20 cellular contexts compared by ENCODE assay signal in the genomic region with DNA sequence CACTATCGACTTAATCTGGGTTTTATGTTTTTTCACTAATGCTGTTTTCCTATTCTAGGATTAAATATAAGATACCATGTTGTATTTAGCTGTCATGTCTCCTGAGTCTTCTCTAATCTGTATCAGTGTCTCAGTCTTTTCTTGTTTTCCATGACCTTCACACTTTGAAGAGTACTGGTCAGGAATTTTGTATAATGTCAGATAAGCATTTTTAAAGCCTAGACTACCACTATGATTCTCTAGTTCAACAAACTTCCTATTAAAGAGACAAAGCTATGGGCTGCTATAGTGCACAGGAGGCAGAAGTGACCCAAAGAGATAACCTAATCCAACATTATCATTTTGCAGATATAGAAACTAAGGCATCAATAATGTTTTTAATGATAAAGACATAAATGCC.
DNase-seq lines count a peak whose midpoint lies in the region; ATAC-seq, FAIRE-seq and TF ChIP-seq lines count a peak whose summit lies in the region.
"Had no signal": no experiment of that assay in that cellular context is flagged by ENCODE, and none has a peak within 500 bp of the region (broad histone marks: within the 10 kb centered on the region; RNA-seq: fewer than 3 reads in every experiment).

No MANE protein-coding gene starts in this region.

- no peaks in the 10 kb centered on the region for H3K4me1 Mint-ChIP-seq in stimulated activated effector memory CD8-positive, alpha-beta T cell treated with anti-CD3 and anti-CD28 coated beads, Interleukin-12 subunit alpha, Interleukin-12 subunit beta, amount 100 ng/mL, for 72 hours
- H3K4me1 Mint-ChIP-seq: B cell, GM23338, H9 had no signal

- peaks cover 13% of the 10 kb centered on the region for H3K4me1 ChIP-seq in HepG2 (ENCODE audit: insufficient read depth, low read length)
- H3K4me1 ChIP-seq in right lobe of liver = peaks cover 0 to 5% (median 0%) of the 10 kb centered on the region in 4 donors
- H3K4me1 ChIP-seq in effector memory CD4-positive, alpha-beta T cell (ENCODE audit: control insufficient read depth, insufficient read depth, low read length, poor library complexity, severe bottlenecking) = no peaks in the 10 kb centered on the region
- H3K4me1 ChIP-seq: BLaER1 had no signal

- 94% methylated on average over 1 of the region's 1 CpG for WGBS in HepG2 (ENCODE audit: low lambda C conversion rate)
- WGBS in right lobe of liver (ENCODE audit: insufficient coverage, low coverage, low lambda C conversion rate, missing lambda C conversion rate) = 93% methylated on average over 1 of the region's 1 CpG

- in situ Hi-C loops in HepG2 (cut with HindIII; ENCODE audit: extremely low pct_ligation_motif_present, low pct_unique_long_range_greater_than_20kb) = no loop called here

- CTCF ChIA-PET in HepG2 (lab: Yijun Ruan, JAX; ENCODE audit: low intra/inter-chr PET ratio, low total read pairs) = no interaction called here

- no peaks in the 10 kb centered on the region for H3K79me2 ChIP-seq in HepG2 (ENCODE audit: insufficient read depth, low read length)

- no peak for FAIRE-seq in HepG2 (lab: Jason Lieb, UNC)
- FAIRE-seq: GM12878 had no signal

- peak overlapping the region; percentile 30 for H3K27ac Mint-ChIP-seq in stimulated activated effector memory CD8-positive, alpha-beta T cell treated with anti-CD3 and anti-CD28 coated beads, Interleukin-12 subunit alpha, Interleukin-12 subunit beta, amount 100 ng/mL, for 72 hours
- H3K27ac Mint-ChIP-seq: B cell; CD8-positive, alpha-beta T cell; GM23338 had no signal

- TF ChIP-seq RAD21 in HepG2 (CRISPR knock-in tag; IDR thresholded peaks at IDR 0.05) = no peak

- H3K4me3 ChIP-seq in HepG2 (replicated peaks in 1 of 3; ENCODE audit: insufficient read depth in 1 of 3, low read depth in 2 of 3, low read length in 3 of 3) = no peak overlapping the region
- H3K4me3 ChIP-seq in right lobe of liver = no peak overlapping the region
- H3K4me3 ChIP-seq in effector memory CD4-positive, alpha-beta T cell (ENCODE audit: insufficient read depth, low read depth, low read length, poor library complexity, severe bottlenecking) = no peak overlapping the region
- H3K4me3 ChIP-seq: BLaER1, GM12878, GM23338 had no signal

- H3K27me3 ChIP-seq in HepG2 (ENCODE audit: control insufficient read depth in 1 of 2, insufficient read depth in 2 of 2, low read length in 2 of 2) = no peaks in the 10 kb centered on the region
- H3K27me3 ChIP-seq in right lobe of liver = no peaks in the 10 kb centered on the region
- no peaks in the 10 kb centered on the region for H3K27me3 ChIP-seq in effector memory CD4-positive, alpha-beta T cell (replicated peaks; ENCODE audit: control insufficient read depth, insufficient read depth, low read length, poor library complexity, severe bottlenecking)
- H3K27me3 ChIP-seq: BLaER1 had no signal

- no TSS peak for BruUV-seq in HepG2 (replicated peaks; lab: Mats Ljungman, UMichigan)

- no peak for ATAC-seq in HepG2
- ATAC-seq in right lobe of liver = no peak
- ATAC-seq in stimulated activated effector memory CD8-positive, alpha-beta T cell treated with anti-CD3 and anti-CD28 coated beads, Interleukin-12 subunit alpha, Interleukin-12 subunit beta, amount 100 ng/mL, for 72 hours = no peak
- ATAC-seq: CD8-positive, alpha-beta T cell; GM12878; GM23338; HCT116 had no signal

- DNase-seq in HepG2 (ENCODE audit: low spot score) = no peak
- no peak for DNase-seq in right lobe of liver
- peak; percentile 25 for DNase-seq in OCI-M1 (lab: John Stamatoyannopoulos, UW)
- DNase-seq in stimulated activated effector memory CD8-positive, alpha-beta T cell treated with anti-CD3 and anti-CD28 coated beads, Interleukin-12 subunit alpha, Interleukin-12 subunit beta, amount 100 ng/mL, for 72 hours (ENCODE audit: low spot score in 2 of 2) = no peak
- DNase-seq in effector memory CD4-positive, alpha-beta T cell = no peak
- DNase-seq in LoVo (ENCODE audit: low spot score) = no peak
- DNase-seq: Caco-2; CD4-positive, CD25-positive, alpha-beta regulatory T cell; CD8-positive, alpha-beta T cell; DMS153; DMS79; EL; GDM1; H9 had no signal

- H3K9me3 Mint-ChIP-seq in stimulated activated effector memory CD8-positive, alpha-beta T cell treated with anti-CD3 and anti-CD28 coated beads, Interleukin-12 subunit alpha, Interleukin-12 subunit beta, amount 100 ng/mL, for 72 hours = no peaks in the 10 kb centered on the region
- H3K9me3 Mint-ChIP-seq: CD4-positive, CD25-positive, alpha-beta regulatory T cell; CD8-positive, alpha-beta T cell; GM23338; H9 had no signal

- H3K4me2 ChIP-seq in HepG2 (ENCODE audit: low read depth, low read length) = no peak overlapping the region
- H3K4me2 ChIP-seq: BLaER1, GM23338 had no signal

- H3K4me3 Mint-ChIP-seq in stimulated activated effector memory CD8-positive, alpha-beta T cell treated with anti-CD3 and anti-CD28 coated beads, Interleukin-12 subunit alpha, Interleukin-12 subunit beta, amount 100 ng/mL, for 72 hours = no peak overlapping the region
- H3K4me3 Mint-ChIP-seq: B cell; CD4-positive, CD25-positive, alpha-beta regulatory T cell; CD8-positive, alpha-beta T cell; GM23338; H9 had no signal

- H3K36me3 ChIP-seq in HepG2 (replicated peaks in 1 of 2; ENCODE audit: control insufficient read depth in 1 of 2, insufficient read depth in 2 of 2, low read length in 2 of 2) (peaks cover 0 to 26% of the 10 kb centered on the region in 2 experiments; a peak in 2 of 5 replicates), right lobe of liver (no peaks in the 10 kb centered on the region)
- H3K36me3 ChIP-seq in effector memory CD4-positive, alpha-beta T cell (ENCODE audit: control insufficient read depth, insufficient read depth, low read length) = peaks cover 29% of the 10 kb centered on the region

- H3K9ac ChIP-seq in HepG2 (ENCODE audit: insufficient read depth, low read depth, low read length) = no peak overlapping the region
- H3K9ac ChIP-seq: BLaER1 had no signal

- TF ChIP-seq CTCF in HepG2 (CRISPR knock-in tag; IDR thresholded peaks at IDR 0.05) = no peak
- TF ChIP-seq CTCF in right lobe of liver (IDR thresholded peaks at IDR 0.05) = no peak

- TF ChIP-seq EP300 in HepG2 (IDR thresholded peaks at IDR 0.05; ENCODE audit: low read depth in 2 of 2, low read length in 2 of 2) (no peak), HepG2 (CRISPR knock-in tag; IDR thresholded peaks at IDR 0.05; ENCODE audit: borderline replicate concordance) (no peak)

- peaks cover 54% of the 10 kb centered on the region for H3K36me3 Mint-ChIP-seq in stimulated activated effector memory CD8-positive, alpha-beta T cell treated with anti-CD3 and anti-CD28 coated beads, Interleukin-12 subunit alpha, Interleukin-12 subunit beta, amount 100 ng/mL, for 72 hours

- H2AFZ ChIP-seq in HepG2 (ENCODE audit: low read length) = no peak overlapping the region
- H2AFZ ChIP-seq: GM23338 had no signal

- TF ChIP-seq POLR2A in HepG2 (IDR thresholded peaks at IDR 0.05; ENCODE audit: insufficient read depth in 1 of 2, low read depth in 2 of 2, low read length in 2 of 2) = no peak
- no peak for TF ChIP-seq POLR2A in right lobe of liver (IDR thresholded peaks at IDR 0.05)

- POLR2A ChIA-PET in HepG2 (lab: Yijun Ruan, JAX) = no interaction called here

- intact Hi-C loops in HepG2 (cut with micrococcal nuclease; ENCODE audit: unreplicated experiment) (no loop called here), right lobe of liver (cut with DNase I) (no loop called here)

- no peaks in the 10 kb centered on the region for H4K20me1 ChIP-seq in HepG2 (ENCODE audit: insufficient read depth, low read length)
- H4K20me1 ChIP-seq: BLaER1 had no signal

- no peak overlapping the region for H3K27ac ChIP-seq in HepG2 (ENCODE audit: extremely low read length, insufficient read depth, low read length)
- H3K27ac ChIP-seq in right lobe of liver = no peak overlapping the region
- no peak overlapping the region for H3K27ac ChIP-seq in effector memory CD4-positive, alpha-beta T cell (ENCODE audit: insufficient read depth, low read length, poor library complexity, severe bottlenecking)
- H3K27ac ChIP-seq: BLaER1, C4-2B had no signal

- H3K9me3 ChIP-seq in HepG2 (ENCODE audit: low read length) (no peaks in the 10 kb centered on the region), right lobe of liver (no peaks in the 10 kb centered on the region)
- no peaks in the 10 kb centered on the region for H3K9me3 ChIP-seq in effector memory CD4-positive, alpha-beta T cell (ENCODE audit: control insufficient read depth, low read length)
- H3K9me3 ChIP-seq: BLaER1, Caco-2 had no signal

TF ChIP-seq in HepG2, 621 proteins besides CTCF, POLR2A, EP300 and RAD21:
- TF ChIP-seq MAFK (conservative IDR thresholded peaks at IDR 0.05 in 1 of 2, IDR thresholded peaks at IDR 0.05 in 1 of 2; ENCODE audit: low read length in 2 of 2) (peak; percentile 54 to 61), SMAD3 (CRISPR knock-in tag; IDR thresholded peaks at IDR 0.05) (no peak), MEF2D (CRISPR knock-in tag; IDR thresholded peaks at IDR 0.05) (no peak), ZNF256 (CRISPR knock-in tag; conservative IDR thresholded peaks at IDR 0.05) (no peak), KLF15 (CRISPR knock-in tag; IDR thresholded peaks at IDR 0.05; ENCODE audit: borderline replicate concordance) (no peak), ONECUT2 (CRISPR knock-in tag; IDR thresholded peaks at IDR 0.05) (no peak), MAFF (IDR thresholded peaks at IDR 0.05; ENCODE audit: low read depth, low read length) (peak; percentile 26; the same call in 1 of the 2 replicates), TEAD2 (CRISPR knock-in tag; IDR thresholded peaks at IDR 0.05) (no peak), ZNF510 (CRISPR knock-in tag; IDR thresholded peaks at IDR 0.05; ENCODE audit: low read depth) (no peak)
TF ChIP-seq in HepG2: peak in this region for 2.
